Comparison of ENCODE assay signal across 1 cellular context in genomic region chr21:41975391-41976272, GRCh38.
A peak's percentile ranks its signal among the peaks of the same experiment; 100 is the strongest.
TF ChIP-seq lines count a peak whose summit lies in the region.

No MANE protein-coding gene starts in this region.

TF ChIP-seq in GM23338, 12 proteins besides CTCF, POLR2A, EP300 and RAD21:
- peak; percentile 74 for TF ChIP-seq REST (IDR thresholded peaks at IDR 0.05; ENCODE audit: unreplicated experiment)
- TF ChIP-seq ZNF331 (CRISPR knock-in tag; IDR thresholded peaks at IDR 0.05; ENCODE audit: low read depth): no peak
- TF ChIP-seq EZH2phosphoT487 (IDR thresholded peaks at IDR 0.05; ENCODE audit: unreplicated experiment): no peak
